ENCODE assay signal across 29 cellular contexts in genomic region chr4:4792516-4792915, GRCh38.
A peak's percentile ranks its signal among the peaks of the same experiment; 100 is the strongest.
DNase-seq lines count a peak whose midpoint lies in the region; ATAC-seq and TF ChIP-seq lines count a peak whose summit lies in the region.
"Had no signal": no experiment of that assay in that cellular context is flagged by ENCODE, and none has a peak within 500 bp of the region (broad histone marks: within the 10 kb centered on the region; RNA-seq: fewer than 3 reads in every experiment).

No MANE protein-coding gene starts in this region.

- H3K36me3 ChIP-seq in MG63, result no peaks in the 10 kb centered on the region
- no peaks in the 10 kb centered on the region for H3K36me3 ChIP-seq in Karpas-422 (ENCODE audit: insufficient read depth, low read length)
- H3K36me3 ChIP-seq: right atrium auricular region had no signal

- H3K4me1 ChIP-seq in Karpas-422 (ENCODE audit: low read length), result peaks cover 7% of the 10 kb centered on the region
- H3K4me1 ChIP-seq: foreskin keratinocyte, parathyroid adenoma, right atrium auricular region had no signal

- no peak overlapping the region for H3K27ac ChIP-seq in Karpas-422 (ENCODE audit: low read length)
- H3K27ac ChIP-seq: foreskin keratinocyte, parathyroid adenoma, right atrium auricular region had no signal

- H2AFZ ChIP-seq in Karpas-422 (ENCODE audit: low read length), result no peak overlapping the region
- H2AFZ ChIP-seq: parathyroid adenoma had no signal

- no peak overlapping the region for H3K4me2 ChIP-seq in Karpas-422 (ENCODE audit: low read depth, low read length, poor library complexity, severe bottlenecking)

- DNase-seq in AG09319 (ENCODE audit: extremely low read depth, low read depth) (peak; percentile 37), MG63 (peak; percentile 9), fibroblast of peridontal ligament (ENCODE audit: extremely low read depth) (peak; percentile 96), omental fat pad (ENCODE audit: low spot score) (no peak), HT-29 (ENCODE audit: low spot score) (no peak), COLO668 (lab: John Stamatoyannopoulos, UW; ENCODE audit: unreplicated experiment) (no peak), Karpas-422 (no peak), SW 1271 (lab: John Stamatoyannopoulos, UW) (no peak)
- DNase-seq: activated CD8-positive, alpha-beta T cell treated with anti-CD3 and anti-CD28 coated beads for 36 hours; activated gamma-delta T cell treated with Interleukin-2 at 50 U/mL for 16 hours; activated T-cell treated with anti-CD3 and anti-CD28 coated beads for 4 hours; CD8-positive, alpha-beta memory T cell; cortex of kidney; DMS153; foreskin keratinocyte; Kasumi-1; naive thymus-derived CD8-positive, alpha-beta T cell; NCI-H2171 treated with DMSO at 0.1 percent for 48 hours; NCI-H524 treated with DMSO at 0.1 percent for 48 hours; NK-92 treated with Interleukin-12 subunit alpha and Interleukin-12 subunit beta, amount 100 ng/mL, for 24 hours; SIG-M5; stimulated activated CD4-positive, alpha-beta T cell treated with anti-CD3 and anti-CD28 coated beads, Interleukin-12 subunit alpha, Interleukin-12 subunit beta, amount 100 ng/mL, for 4 hours; stimulated activated CD4-positive, alpha-beta T cell treated with anti-CD3 and anti-CD28 coated beads, Interleukin-4, amount 100 ng/mL, for 24 hours; stimulated activated naive CD4-positive, alpha-beta T cell; T-helper 1 cell had no signal

- no peaks in the 10 kb centered on the region for H3K27me3 ChIP-seq in MG63
- H3K27me3 ChIP-seq in Karpas-422 (ENCODE audit: low read length), result no peaks in the 10 kb centered on the region
- H3K27me3 ChIP-seq: foreskin keratinocyte, right atrium auricular region had no signal

- no peaks in the 10 kb centered on the region for H4K20me1 ChIP-seq in Karpas-422 (ENCODE audit: insufficient read depth, low read depth, low read length)

- H3K9me3 ChIP-seq in MG63, result peaks cover 4% of the 10 kb centered on the region
- H3K9me3 ChIP-seq in Karpas-422 (ENCODE audit: low read length), result peaks cover 7% of the 10 kb centered on the region

- no peak overlapping the region for H3K9ac ChIP-seq in Karpas-422 (ENCODE audit: low read length)
- H3K9ac ChIP-seq: parathyroid adenoma had no signal

- H3K79me2 ChIP-seq in Karpas-422 (ENCODE audit: low read length), result no peaks in the 10 kb centered on the region
- H3K79me2 ChIP-seq: parathyroid adenoma had no signal

- H3K4me3 ChIP-seq in MG63 (no peak overlapping the region), Karpas-422 (ENCODE audit: low read length) (no peak overlapping the region)
- H3K4me3 ChIP-seq: GM12878, right atrium auricular region had no signal

- 0 out of 2 replicates have a peak, but pooled peaks cover 3% of the 10 kb centered on the region for H3K9me2 ChIP-seq in Karpas-422 (replicated peaks; ENCODE audit: insufficient read depth, low read length)

- TF ChIP-seq CTCF in AG09319 (IDR thresholded peaks at IDR 0.05; ENCODE audit: low read depth, low read length), result no peak
- TF ChIP-seq CTCF in omental fat pad (IDR thresholded peaks at IDR 0.05), result no peak

- ATAC-seq in omental fat pad (ENCODE audit: low FRiP score), result peak; percentile 81
- ATAC-seq: activated CD4-positive, CD25-positive, alpha-beta regulatory T cell treated with anti-CD3 and anti-CD28 coated beads, Interleukin-2, amount 50 U/mL, for 24 hours; activated CD8-positive, alpha-beta T cell treated with anti-CD3 and anti-CD28 coated beads for 36 hours; foreskin keratinocyte; GM12878; naive thymus-derived CD8-positive, alpha-beta T cell had no signal

Comparison
In these comparisons a context has a peak if more than half of its experiments do, and no peak if none do; other contexts are left out.
1. DNase-seq: peak in AG09319 (single experiment), MG63 (single experiment) and fibroblast of peridontal ligament (single experiment); none in omental fat pad (single experiment), HT-29 (single experiment), COLO668 (single experiment), Karpas-422 (single experiment) and SW 1271 (0 of 2).